In the genomic region with DNA sequence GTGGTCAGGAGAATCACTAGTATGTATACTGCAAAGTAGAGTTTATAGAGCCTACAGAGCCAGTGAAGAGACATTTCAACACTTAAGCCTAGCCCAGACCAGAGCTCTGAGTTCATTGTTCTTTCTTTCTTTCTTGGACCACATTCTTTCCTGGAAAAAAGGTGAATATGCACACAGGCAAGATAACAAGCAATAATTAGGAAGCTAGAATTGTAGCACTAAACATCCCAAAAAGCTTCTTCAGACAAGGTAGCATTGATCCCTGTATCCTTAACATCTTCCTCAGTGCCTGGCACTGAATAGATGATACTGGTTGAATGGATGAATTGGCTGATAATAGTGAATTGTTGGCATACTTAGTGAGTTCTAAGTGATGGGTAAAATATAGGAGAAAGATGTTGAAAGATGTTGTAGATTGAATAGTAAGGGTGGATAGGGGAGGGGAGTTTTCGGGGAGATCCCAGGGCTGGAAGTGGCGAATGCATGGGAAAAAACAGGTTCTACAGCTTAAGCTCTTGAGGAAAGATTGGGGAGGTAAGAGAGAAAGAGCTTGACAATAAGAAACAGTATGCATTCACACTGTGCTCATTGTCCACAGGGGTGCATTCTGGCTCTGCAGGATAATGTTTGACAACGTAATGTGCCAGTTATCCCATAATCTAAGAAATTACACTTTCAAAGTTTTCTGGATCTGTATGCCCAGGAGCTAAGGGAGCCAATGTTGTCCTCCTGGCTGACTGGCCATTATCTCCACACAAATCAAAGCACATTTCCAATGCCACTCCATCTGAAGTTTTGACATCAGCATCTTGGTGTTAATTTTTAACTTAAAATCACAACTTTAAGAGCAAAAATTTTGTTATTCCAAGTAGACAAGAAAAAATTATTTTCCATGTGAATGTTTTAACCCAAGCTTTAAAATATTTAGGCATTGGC, we compare ENCODE assay signal across 18 cellular contexts. TPM values are rescaled to one million over a fixed set of nuclear protein-coding genes. Genes with fewer than 3 reads are reported as not detected.
DNase-seq lines count a peak whose midpoint lies in the region; ATAC-seq, FAIRE-seq and TF ChIP-seq lines count a peak whose summit lies in the region.
"Had no signal": no experiment of that assay in that cellular context is flagged by ENCODE, and none has a peak within 500 bp of the region (broad histone marks: within the 10 kb centered on the region; RNA-seq: fewer than 3 reads in every experiment).

No MANE protein-coding gene starts in this region.

- no peak for TF ChIP-seq RAD21 in A549 (conservative IDR thresholded peaks at IDR 0.05 in 1 of 2, IDR thresholded peaks at IDR 0.05 in 1 of 2)

- in situ Hi-C loops in HAP-1 (cut with MboI; ENCODE audit: low sequenced_read_pairs), result no loop called here

- H3K27ac Mint-ChIP-seq in Calu3 (ENCODE audit: unreplicated experiment) (peak overlapping the region; percentile 78), T-cell (peak overlapping the region; percentile 10 to 35)
- H3K27ac Mint-ChIP-seq: nephron progenitor cell; stimulated activated effector memory CD8-positive, alpha-beta T cell treated with anti-CD3 and anti-CD28 coated beads, Interleukin-12 subunit alpha, Interleukin-12 subunit beta, amount 100 ng/mL, for 72 hours had no signal

- FAIRE-seq in A549 (lab: Jason Lieb, UNC), result peak; percentile 23
- FAIRE-seq: keratinocyte had no signal

- CTCF ChIA-PET in A549 (lab: Yijun Ruan, JAX) (interaction anchor here (0.7 to 2.2 kb wide), 5 partner anchors 14 to 298 kb away, joined by 3 to 5 read pairs (median 4); no protein-coding TSS in a partner anchor), Calu3 (lab: Charles Lee) (interaction anchor here (0.5 to 1.6 kb wide), 3 partner anchors 9 to 819 kb away, joined by 3 to 6 read pairs (median 4); no protein-coding TSS in a partner anchor), T-cell (lab: Charles Lee) (interaction anchor here (0.6 to 1.7 kb wide), 5 partner anchors 8 to 544 kb away, joined by 3 to 8 read pairs (median 5); no protein-coding TSS in a partner anchor)

- WGBS in A549 (ENCODE audit: missing lambda C conversion rate), result 65% methylated on average over 3 of the region's 3 CpGs

- H3K4me2 ChIP-seq in A549, result peak overlapping the region; percentile 61

- peak in 1 of 2 experiments; percentile 49 for DNase-seq in A549 (ENCODE audit: low read depth in 1 of 2, low spot score in 1 of 2)
- DNase-seq in Calu3, result peak; percentile 37
- no peak for DNase-seq in T-cell
- no peak for DNase-seq in foreskin keratinocyte
- DNase-seq in HAP-1 (ENCODE audit: low spot score in 2 of 2), result no peak
- no peak for DNase-seq in activated CD4-positive, CD25-positive, alpha-beta regulatory T cell treated with anti-CD3 and anti-CD28 coated beads, Interleukin-2, amount 50 U/mL, for 72 hours
- DNase-seq: activated CD4-positive, alpha-beta T cell treated with anti-CD3 and anti-CD28 coated beads for 48 hours; activated T-cell treated with anti-CD3 and anti-CD28 coated beads for 4 hours; central memory CD4-positive, alpha-beta T cell; effector CD4-positive, alpha-beta T cell; nephron progenitor cell; SJCRH30; T-helper 9 cell had no signal

- H3K4me3 Mint-ChIP-seq in Calu3 (ENCODE audit: low read depth, unreplicated experiment) (peak overlapping the region; percentile 0), T-cell (no peak overlapping the region)
- H3K4me3 Mint-ChIP-seq: nephron progenitor cell; stimulated activated effector memory CD8-positive, alpha-beta T cell treated with anti-CD3 and anti-CD28 coated beads, Interleukin-12 subunit alpha, Interleukin-12 subunit beta, amount 100 ng/mL, for 72 hours had no signal

- no peak for TF ChIP-seq POLR2A in A549 (IDR thresholded peaks at IDR 0.05; ENCODE audit: low read length)

- peaks cover 16% of the 10 kb centered on the region for H3K36me3 ChIP-seq in HAP-1 (replicated peaks)

- H3K27me3 Mint-ChIP-seq in Calu3 (ENCODE audit: unreplicated experiment), result no peaks in the 10 kb centered on the region
- H3K27me3 Mint-ChIP-seq in T-cell, result no peaks in the 10 kb centered on the region

- ATAC-seq in A549 (no peak), T-cell (replicated peaks in 1 of 4) (no peak), foreskin keratinocyte (no peak), GM21576 (IDR thresholded peaks at IDR 0.05; ENCODE audit: unreplicated experiment) (no peak), HG03378 (IDR thresholded peaks at IDR 0.05; ENCODE audit: unreplicated experiment) (no peak)
- ATAC-seq: stimulated activated effector memory CD8-positive, alpha-beta T cell treated with anti-CD3 and anti-CD28 coated beads, Interleukin-12 subunit alpha, Interleukin-12 subunit beta, amount 100 ng/mL, for 72 hours had no signal

- TF ChIP-seq EP300 in A549 (IDR thresholded peaks at IDR 0.05), result no peak; a peak in 1 of 5 replicates

- H3K36me3 Mint-ChIP-seq in Calu3 (ENCODE audit: insufficient read depth, unreplicated experiment), result peaks cover 36% of the 10 kb centered on the region
- peaks cover 7% of the 10 kb centered on the region for H3K36me3 Mint-ChIP-seq in T-cell

- TF ChIP-seq CTCF in A549 (IDR thresholded peaks at IDR 0.05), result no peak
- TF ChIP-seq CTCF in Calu3 (IDR thresholded peaks at IDR 0.05; ENCODE audit: unreplicated experiment), result no peak
- TF ChIP-seq CTCF in foreskin keratinocyte (conservative IDR thresholded peaks at IDR 0.05), result no peak

- H3K9me3 ChIP-seq in A549 (peaks cover 7% of the 10 kb centered on the region; the same call in 1 of the 3 replicates), HAP-1 (no peaks in the 10 kb centered on the region)
- H3K9me3 ChIP-seq: SJCRH30, tibial artery had no signal

- H3K4me1 Mint-ChIP-seq in Calu3 (ENCODE audit: low read depth, unreplicated experiment), result peaks cover 28% of the 10 kb centered on the region
- H3K4me1 Mint-ChIP-seq in T-cell, result peaks cover 15 to 35% (median 20%) of the 10 kb centered on the region in 3 donors

- H3K9me3 Mint-ChIP-seq in Calu3 (ENCODE audit: low read depth, unreplicated experiment) (no peaks in the 10 kb centered on the region), T-cell (no peaks in the 10 kb centered on the region)
- H3K9me3 Mint-ChIP-seq: nephron progenitor cell; stimulated activated effector memory CD8-positive, alpha-beta T cell treated with anti-CD3 and anti-CD28 coated beads, Interleukin-12 subunit alpha, Interleukin-12 subunit beta, amount 100 ng/mL, for 72 hours had no signal

- H3K4me1 ChIP-seq in A549 (peaks cover 75% of the 10 kb centered on the region), foreskin keratinocyte (peaks cover 9% of the 10 kb centered on the region), HAP-1 (peaks cover 9% of the 10 kb centered on the region; the same call in 1 of the 2 replicates)
- H3K4me1 ChIP-seq: SJCRH30 had no signal

- H3K27ac ChIP-seq in A549 (peak overlapping the region; percentile 91 to 96), foreskin keratinocyte (peak overlapping the region; percentile 17)
- H3K27ac ChIP-seq: SJCRH30 had no signal

- POLR2A ChIA-PET in A549 (lab: Yijun Ruan, JAX) (interaction anchor here (1.1 to 1.4 kb wide), 2 partner anchors 35 to 71 kb away, joined by 4 read pairs; partner anchors contain the start of gene TUBD1), T-cell (lab: Charles Lee) (interaction anchor here (0.5 to 1.0 kb wide), 7 partner anchors 14 to 105 kb away, joined by 3 to 10 read pairs (median 4); no protein-coding TSS in a partner anchor)

- no TSS peak for BruUV-seq in Calu3 (replicated peaks; lab: Mats Ljungman, UMichigan)

- H3K4me3 ChIP-seq in A549 (no peak overlapping the region), HAP-1 (no peak overlapping the region)
- H3K4me3 ChIP-seq: SJCRH30, tibial artery had no signal

- intact Hi-C loops in Calu3 (cut with micrococcal nuclease; ENCODE audit: unreplicated experiment), result loop anchor here (1.0 kb wide), 1 partner anchor 11 kb away; no protein-coding TSS in a partner anchor

- H3K27me3 ChIP-seq in foreskin keratinocyte, result no peaks in the 10 kb centered on the region
- no peaks in the 10 kb centered on the region for H3K27me3 ChIP-seq in HAP-1 (ENCODE audit: low read depth)
- H3K27me3 ChIP-seq: SJCRH30, tibial artery had no signal

TF ChIP-seq in A549, 52 proteins besides CTCF, POLR2A, EP300 and RAD21 (continues in another document):
- TF ChIP-seq MAFK (IDR thresholded peaks at IDR 0.05; ENCODE audit: partially characterized antibody), result no peak
- TF ChIP-seq HOXB13 (CRISPR knock-in tag; IDR thresholded peaks at IDR 0.05; ENCODE audit: low read depth), result peak; percentile 68
- 0 out of 5 replicates have a peak, but pooled peaks of 1 of the 2 experiments have one; percentile 39 for TF ChIP-seq JUN (IDR thresholded peaks at IDR 0.05)
- TF ChIP-seq FOXS1 (CRISPR knock-in tag; IDR thresholded peaks at IDR 0.05), result no peak
- no peak for TF ChIP-seq CEBPB (IDR thresholded peaks at IDR 0.05)
- TF ChIP-seq, protein P1, sequence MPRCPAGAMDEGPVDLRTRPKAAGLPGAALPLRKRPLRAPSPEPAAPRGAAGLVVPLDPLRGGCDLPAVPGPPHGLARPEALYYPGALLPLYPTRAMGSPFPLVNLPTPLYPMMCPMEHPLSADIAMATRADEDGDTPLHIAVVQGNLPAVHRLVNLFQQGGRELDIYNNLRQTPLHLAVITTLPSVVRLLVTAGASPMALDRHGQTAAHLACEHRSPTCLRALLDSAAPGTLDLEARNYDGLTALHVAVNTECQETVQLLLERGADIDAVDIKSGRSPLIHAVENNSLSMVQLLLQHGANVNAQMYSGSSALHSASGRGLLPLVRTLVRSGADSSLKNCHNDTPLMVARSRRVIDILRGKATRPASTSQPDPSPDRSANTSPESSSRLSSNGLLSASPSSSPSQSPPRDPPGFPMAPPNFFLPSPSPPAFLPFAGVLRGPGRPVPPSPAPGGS (IDR thresholded peaks at IDR 0.05), result no peak
- no peak for TF ChIP-seq FOSB (CRISPR knock-in tag; IDR thresholded peaks at IDR 0.05)

RNA-seq across cellular contexts. Expression of gene TUBD1, which starts 35.6 kb away (rescaled TPM):
- polyA plus RNA-seq in A549 (2011; rRNA removed) (24.4 and 28.3 TPM in 2 replicates), A549 (2017; fragmentation: RNase III; extraction: RNeasy Plus Mini Kit Qiagen cat#74134 plus additional on column Dnase treatment) (15.5 to 15.9 TPM (median 15.7 TPM) in 3 replicates), foreskin keratinocyte (2.9 and 4.0 TPM in 2 replicates)
- 9.0 and 10.4 TPM in 2 replicates for polyA plus RNA-seq in A549 (2012; cell fraction: cytosol; rRNA removed)
- 3.6 and 4.7 TPM in 2 replicates for polyA plus RNA-seq in A549 (2012; cell fraction: nucleus; rRNA removed)
- polyA minus RNA-seq in A549 (2011; rRNA and poly(A)+ RNA removed), result 27.4 and 33.7 TPM in 2 replicates
- total RNA-seq in Calu3 (2022) (5.0 and 12.6 TPM in 2 replicates), T-cell (10 to 100 TPM; 16.6 to 27.9 (median 25.1) TPM), foreskin keratinocyte (4.5 and 6.3 TPM in 2 replicates)

RNA-seq across cellular contexts. Expression of gene RPS6KB1, which starts 35.8 kb away (rescaled TPM):
- 53.7 and 57.3 TPM in 2 replicates for polyA plus RNA-seq in A549 (2011; rRNA removed)
- 16.0 and 16.7 TPM in 2 replicates for polyA plus RNA-seq in A549 (2012; cell fraction: cytosol; rRNA removed)
- 11.6 and 25.0 TPM in 2 replicates for polyA plus RNA-seq in A549 (2012; cell fraction: nucleus; rRNA removed)
- polyA plus RNA-seq in A549 (2017; fragmentation: RNase III; extraction: RNeasy Plus Mini Kit Qiagen cat#74134 plus additional on column Dnase treatment), result 67.3 to 81.7 TPM (median 69.4 TPM) in 3 replicates
- 35.0 and 37.4 TPM in 2 replicates for polyA minus RNA-seq in A549 (2011; rRNA and poly(A)+ RNA removed)
- 29.9 and 34.5 TPM in 2 replicates for total RNA-seq in Calu3 (2022)
- 10 to 100 TPM; 57.7 to 90.4 (median 61.7) TPM for total RNA-seq in T-cell
- total RNA-seq in foreskin keratinocyte, result 18.0 and 20.1 TPM in 2 replicates
- 8.7 and 10.4 TPM in 2 replicates for polyA plus RNA-seq in foreskin keratinocyte
